18 cellular contexts compared by ENCODE assay signal in genomic region chr16:81774348-81774747, GRCh38. TPM values are rescaled to one million over a fixed set of nuclear protein-coding genes. Genes with fewer than 3 reads are reported as not detected.
DNase-seq lines count a peak whose midpoint lies in the region; ATAC-seq, FAIRE-seq and TF ChIP-seq lines count a peak whose summit lies in the region.
"Had no signal": no experiment of that assay in that cellular context is flagged by ENCODE, and none has a peak within 500 bp of the region (broad histone marks: within the 10 kb centered on the region; RNA-seq: fewer than 3 reads in every experiment).

No MANE protein-coding gene starts in this region.

- H3K9me2 ChIP-seq in DOHH2 (replicated peaks; ENCODE audit: control insufficient read depth, low read length): no peaks in the 10 kb centered on the region
- H3K9me2 ChIP-seq in OCI-LY7 (ENCODE audit: insufficient read depth, low read length): no peaks in the 10 kb centered on the region

- peaks cover 36% of the 10 kb centered on the region for H3F3A ChIP-seq in DOHH2 (ENCODE audit: control insufficient read depth, insufficient read depth)

- H3K27ac ChIP-seq in DOHH2 (ENCODE audit: low read depth, low read length) (peak overlapping the region; percentile 81), OCI-LY7 (ENCODE audit: low read depth, low read length, poor library complexity, severe bottlenecking) (peak overlapping the region; percentile 88), lower lobe of right lung (peak overlapping the region; percentile 48), pancreas (no peak overlapping the region)

- H3K79me2 ChIP-seq in DOHH2 (ENCODE audit: control insufficient read depth, low read length) (peaks cover 15% of the 10 kb centered on the region), OCI-LY7 (ENCODE audit: insufficient read depth, low read depth, low read length) (peaks cover 2% of the 10 kb centered on the region; the same call in 1 of the 2 replicates)

- H3K27me3 ChIP-seq in DOHH2 (ENCODE audit: control insufficient read depth, low read length): no peaks in the 10 kb centered on the region
- H3K27me3 ChIP-seq in lower lobe of right lung (ENCODE audit: low read depth): no peaks in the 10 kb centered on the region
- H3K27me3 ChIP-seq in pancreas: peaks cover 0 to 6% (median 0%) of the 10 kb centered on the region in 4 donors

- intact Hi-C loops in OCI-LY7 (cut with micrococcal nuclease; ENCODE audit: unreplicated experiment) (loop anchor here (2.0 kb wide), 1 partner anchor 22 kb away; no protein-coding TSS in a partner anchor), lower lobe of right lung (cut with DNase I) (no loop called here), pancreas (cut with DNase I) (no loop called here)

- no peak for FAIRE-seq in pancreas (lab: Jason Lieb, UNC)
- FAIRE-seq: kidney, urothelium cell line had no signal

- H3K4me1 ChIP-seq in DOHH2 (ENCODE audit: control insufficient read depth, low read length) (peaks cover 84% of the 10 kb centered on the region), OCI-LY7 (ENCODE audit: insufficient read depth, low read length, poor library complexity, severe bottlenecking) (peaks cover 82% of the 10 kb centered on the region), lower lobe of right lung (peaks cover 5% of the 10 kb centered on the region), pancreas (no peaks in the 10 kb centered on the region)

- BruUV-seq in OCI-LY7 (replicated peaks; lab: Mats Ljungman, UMichigan): no TSS peak

- 83 to 98% methylated on average over 7 of the region's 7 CpGs for WGBS in pancreas, 2 donors

- H3K4me2 ChIP-seq in DOHH2 (ENCODE audit: low read length): peak overlapping the region; percentile 71
- H3K4me2 ChIP-seq in OCI-LY7 (ENCODE audit: low read length): peak overlapping the region; percentile 72

- ATAC-seq in GM21423 (IDR thresholded peaks at IDR 0.05; ENCODE audit: unreplicated experiment) (peak; percentile 39), lower lobe of right lung (no peak), pancreas (no peak)
- ATAC-seq: stimulated activated naive CD8-positive, alpha-beta T cell treated with anti-CD3 and anti-CD28 coated beads, Interleukin-15, amount 100 ng/mL, for 72 hours; WTC11 had no signal

- H3K4me3 ChIP-seq in DOHH2 (ENCODE audit: low read length): peak overlapping the region; percentile 48
- H3K4me3 ChIP-seq in OCI-LY7 (ENCODE audit: low read depth, low read length, poor library complexity, severe bottlenecking): peak overlapping the region; percentile 46
- H3K4me3 ChIP-seq in lower lobe of right lung: no peak overlapping the region
- H3K4me3 ChIP-seq in pancreas: no peak overlapping the region

- DNase-seq in OCI-LY7 (ENCODE audit: low spot score): peak; percentile 84
- no peak for DNase-seq in lower lobe of right lung
- DNase-seq in pancreas: no peak
- DNase-seq in amniotic stem cell (lab: John Stamatoyannopoulos, UW): no peak
- DNase-seq in SIG-M5 (lab: John Stamatoyannopoulos, UW): no peak
- no peak for DNase-seq in stimulated activated CD4-positive, alpha-beta T cell treated with anti-CD3 and anti-CD28 coated beads, Interleukin-2, amount 100 ng/mL, for 48 hours
- DNase-seq: activated gamma-delta T cell; aorta; COR-L47; glutamatergic neuron; kidney; NCI-H2081; NCI-H69; stimulated activated naive CD8-positive, alpha-beta T cell treated with anti-CD3 and anti-CD28 coated beads, Interleukin-15, amount 100 ng/mL, for 72 hours had no signal

- peak overlapping the region; percentile 55; the same call in 1 of the 2 replicates for H2AFZ ChIP-seq in OCI-LY7 (ENCODE audit: low read length)

- CTCF ChIA-PET in OCI-LY7 (lab: Charles Lee; ENCODE audit: unreplicated experiment): interaction anchor here (0.6 to 2.0 kb wide), 4 partner anchors 12 to 44 kb away, joined by 3 to 4 read pairs (median 4); no protein-coding TSS in a partner anchor

- POLR2A ChIA-PET in OCI-LY7 (lab: Charles Lee): interaction anchor here (0.6 to 5.0 kb wide), 12 partner anchors 16 to 543 kb away, joined by 3 to 37 read pairs (median 4); no protein-coding TSS in a partner anchor

- H4K20me1 ChIP-seq in DOHH2 (ENCODE audit: control insufficient read depth, insufficient read depth, low read depth, low read length): no peaks in the 10 kb centered on the region
- no peaks in the 10 kb centered on the region for H4K20me1 ChIP-seq in OCI-LY7 (ENCODE audit: insufficient read depth, low read length)

- H3K9me3 ChIP-seq in DOHH2 (ENCODE audit: control insufficient read depth, insufficient read depth, low read length) (no peaks in the 10 kb centered on the region), OCI-LY7 (ENCODE audit: low read length) (no peaks in the 10 kb centered on the region), lower lobe of right lung (no peaks in the 10 kb centered on the region), pancreas (no peaks in the 10 kb centered on the region)

- H3K36me3 ChIP-seq in DOHH2 (ENCODE audit: control insufficient read depth, low read length): peaks cover 8% of the 10 kb centered on the region
- no peaks in the 10 kb centered on the region for H3K36me3 ChIP-seq in OCI-LY7 (ENCODE audit: insufficient read depth, low read length)
- no peaks in the 10 kb centered on the region for H3K36me3 ChIP-seq in lower lobe of right lung
- H3K36me3 ChIP-seq in pancreas: no peaks in the 10 kb centered on the region

- TF ChIP-seq CTCF in DOHH2 (IDR thresholded peaks at IDR 0.05; ENCODE audit: low read depth, low read length, poor library complexity, severe bottlenecking) (no peak), OCI-LY7 (conservative IDR thresholded peaks at IDR 0.05; ENCODE audit: low read length) (no peak), lower lobe of right lung (IDR thresholded peaks at IDR 0.05) (no peak), pancreas (IDR thresholded peaks at IDR 0.05) (no peak)

RNA-seq across cellular contexts. Expression of gene PLCG2, which starts 4.7 kb away (rescaled TPM):
- 196 and 198 TPM in 2 replicates for total RNA-seq in OCI-LY7 (2014; rRNA removed; shearing (Covaris generic))
- total RNA-seq in OCI-LY7 (2022): 464 and 485 TPM in 2 replicates
- 47.7 TPM for total RNA-seq in lower lobe of right lung
- 10 to 100 TPM in 1 of 6 donors, 1 to 10 TPM in 5; 3.7 to 23.6 (median 6.8) TPM for total RNA-seq in pancreas
- polyA plus RNA-seq in pancreas: 10 to 100 TPM; 10.5 to 11.6 TPM

Comparison
In these comparisons a context has a peak if more than half of its experiments do, and no peak if none do; other contexts are left out.
1. H3K27ac ChIP-seq: peak in DOHH2 (single experiment), OCI-LY7 (single experiment) and lower lobe of right lung (single experiment); none in pancreas (0 of 4).
2. H3K4me3 ChIP-seq: peak in DOHH2 (single experiment) and OCI-LY7 (single experiment); none in lower lobe of right lung (single experiment) and pancreas (0 of 4).